1 cellular context compared by ENCODE assay signal in the genomic region with DNA sequence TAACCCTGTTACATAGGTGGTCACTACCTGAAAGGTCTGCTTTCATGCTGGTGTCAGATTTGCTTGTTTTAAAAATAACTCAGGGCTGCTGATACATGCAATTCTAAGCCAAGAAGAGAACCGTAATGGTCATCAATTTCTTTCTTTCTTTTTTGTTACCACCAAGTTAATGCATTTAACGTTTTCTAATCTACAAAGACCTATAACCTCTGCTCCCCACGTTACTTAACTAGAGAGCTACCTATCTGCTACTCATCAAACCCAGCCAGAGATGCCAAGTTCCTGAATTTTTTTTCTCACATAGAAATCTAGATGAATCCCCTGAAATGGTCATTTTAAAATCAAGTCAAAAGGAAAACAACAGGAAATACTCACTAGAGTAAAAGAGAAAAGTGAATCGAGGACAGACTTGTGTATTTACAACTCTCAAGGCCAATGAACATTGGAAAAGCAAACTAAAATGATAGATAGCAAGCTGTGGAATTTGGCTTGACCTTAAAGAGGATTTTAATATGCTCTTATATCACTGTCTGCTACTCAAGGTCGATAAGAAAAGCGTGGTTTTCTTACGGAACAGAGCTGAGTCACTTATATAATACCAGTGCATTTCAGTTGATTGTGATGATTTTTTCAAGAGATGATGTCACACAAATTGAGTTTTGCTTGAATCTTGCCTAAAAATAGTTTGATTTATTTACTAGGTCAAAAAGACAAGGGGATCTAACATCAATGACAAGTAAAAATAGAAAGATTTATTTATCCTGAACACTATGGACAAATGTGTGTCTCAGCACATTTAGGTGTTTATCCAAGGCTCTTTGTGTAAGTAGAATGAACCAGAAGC.
TF ChIP-seq lines count a peak whose summit lies in the region.

No MANE protein-coding gene starts in this region.

TF ChIP-seq in HEK293, 187 proteins besides CTCF, POLR2A, EP300 and RAD21 (continued from another document):
- TF ChIP-seq TCF7L2 (IDR thresholded peaks at IDR 0.05; ENCODE audit: borderline replicate concordance, low read depth, low read length) (no peak), ZNF274 (IDR thresholded peaks at IDR 0.05; ENCODE audit: low read length) (no peak), ZNF274 (tag by site-specific recombination; IDR thresholded peaks at IDR 0.05; ENCODE audit: borderline replicate concordance) (no peak), HOXD13 (CRISPR knock-in tag; IDR thresholded peaks at IDR 0.05; ENCODE audit: borderline replicate concordance) (no peak), SCRT1 (tag by site-specific recombination; IDR thresholded peaks at IDR 0.05; ENCODE audit: borderline replicate concordance) (no peak), ZNF112 (tag by site-specific recombination; IDR thresholded peaks at IDR 0.05) (no peak), ZNF350 (tag by site-specific recombination; IDR thresholded peaks at IDR 0.05) (0 out of 2 replicates have a peak, but pooled peaks have one; percentile 33), ZNF155 (tag by site-specific recombination; IDR thresholded peaks at IDR 0.05) (no peak), ZBTB20 (tag by site-specific recombination; IDR thresholded peaks at IDR 0.05) (no peak), ZNF626 (tag by site-specific recombination; IDR thresholded peaks at IDR 0.05) (no peak), ZNF629 (tag by site-specific recombination; IDR thresholded peaks at IDR 0.05) (peak; percentile 60), KLF10 (tag by site-specific recombination; IDR thresholded peaks at IDR 0.05) (no peak), SALL2 (tag by site-specific recombination; IDR thresholded peaks at IDR 0.05; ENCODE audit: borderline replicate concordance) (no peak), ZNF660 (tag by site-specific recombination; IDR thresholded peaks at IDR 0.05) (peak; percentile 56), ZNF223 (tag by site-specific recombination; IDR thresholded peaks at IDR 0.05) (no peak), ZNF311 (tag by site-specific recombination; IDR thresholded peaks at IDR 0.05; ENCODE audit: borderline replicate concordance) (no peak), ZNF776 (tag by site-specific recombination; IDR thresholded peaks at IDR 0.05; ENCODE audit: borderline replicate concordance) (no peak)
- TF ChIP-seq, protein P1, sequence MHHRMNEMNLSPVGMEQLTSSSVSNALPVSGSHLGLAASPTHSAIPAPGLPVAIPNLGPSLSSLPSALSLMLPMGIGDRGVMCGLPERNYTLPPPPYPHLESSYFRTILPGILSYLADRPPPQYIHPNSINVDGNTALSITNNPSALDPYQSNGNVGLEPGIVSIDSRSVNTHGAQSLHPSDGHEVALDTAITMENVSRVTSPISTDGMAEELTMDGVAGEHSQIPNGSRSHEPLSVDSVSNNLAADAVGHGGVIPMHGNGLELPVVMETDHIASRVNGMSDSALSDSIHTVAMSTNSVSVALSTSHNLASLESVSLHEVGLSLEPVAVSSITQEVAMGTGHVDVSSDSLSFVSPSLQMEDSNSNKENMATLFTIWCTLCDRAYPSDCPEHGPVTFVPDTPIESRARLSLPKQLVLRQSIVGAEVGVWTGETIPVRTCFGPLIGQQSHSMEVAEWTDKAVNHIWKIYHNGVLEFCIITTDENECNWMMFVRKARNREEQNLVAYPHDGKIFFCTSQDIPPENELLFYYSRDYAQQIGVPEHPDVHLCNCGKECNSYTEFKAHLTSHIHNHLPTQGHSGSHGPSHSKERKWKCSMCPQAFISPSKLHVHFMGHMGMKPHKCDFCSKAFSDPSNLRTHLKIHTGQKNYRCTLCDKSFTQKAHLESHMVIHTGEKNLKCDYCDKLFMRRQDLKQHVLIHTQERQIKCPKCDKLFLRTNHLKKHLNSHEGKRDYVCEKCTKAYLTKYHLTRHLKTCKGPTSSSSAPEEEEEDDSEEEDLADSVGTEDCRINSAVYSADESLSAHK (tag by site-specific recombination; IDR thresholded peaks at IDR 0.05), result no peak
- TF ChIP-seq, protein P2, sequence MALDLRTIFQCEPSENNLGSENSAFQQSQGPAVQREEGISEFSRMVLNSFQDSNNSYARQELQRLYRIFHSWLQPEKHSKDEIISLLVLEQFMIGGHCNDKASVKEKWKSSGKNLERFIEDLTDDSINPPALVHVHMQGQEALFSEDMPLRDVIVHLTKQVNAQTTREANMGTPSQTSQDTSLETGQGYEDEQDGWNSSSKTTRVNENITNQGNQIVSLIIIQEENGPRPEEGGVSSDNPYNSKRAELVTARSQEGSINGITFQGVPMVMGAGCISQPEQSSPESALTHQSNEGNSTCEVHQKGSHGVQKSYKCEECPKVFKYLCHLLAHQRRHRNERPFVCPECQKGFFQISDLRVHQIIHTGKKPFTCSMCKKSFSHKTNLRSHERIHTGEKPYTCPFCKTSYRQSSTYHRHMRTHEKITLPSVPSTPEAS (tag by site-specific recombination; IDR thresholded peaks at IDR 0.05), result no peak
- TF ChIP-seq, protein P3, sequence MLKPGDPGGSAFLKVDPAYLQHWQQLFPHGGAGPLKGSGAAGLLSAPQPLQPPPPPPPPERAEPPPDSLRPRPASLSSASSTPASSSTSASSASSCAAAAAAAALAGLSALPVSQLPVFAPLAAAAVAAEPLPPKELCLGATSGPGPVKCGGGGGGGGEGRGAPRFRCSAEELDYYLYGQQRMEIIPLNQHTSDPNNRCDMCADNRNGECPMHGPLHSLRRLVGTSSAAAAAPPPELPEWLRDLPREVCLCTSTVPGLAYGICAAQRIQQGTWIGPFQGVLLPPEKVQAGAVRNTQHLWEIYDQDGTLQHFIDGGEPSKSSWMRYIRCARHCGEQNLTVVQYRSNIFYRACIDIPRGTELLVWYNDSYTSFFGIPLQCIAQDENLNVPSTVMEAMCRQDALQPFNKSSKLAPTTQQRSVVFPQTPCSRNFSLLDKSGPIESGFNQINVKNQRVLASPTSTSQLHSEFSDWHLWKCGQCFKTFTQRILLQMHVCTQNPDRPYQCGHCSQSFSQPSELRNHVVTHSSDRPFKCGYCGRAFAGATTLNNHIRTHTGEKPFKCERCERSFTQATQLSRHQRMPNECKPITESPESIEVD (tag by site-specific recombination; IDR thresholded peaks at IDR 0.05), result peak; percentile 77
- TF ChIP-seq, protein P4, sequence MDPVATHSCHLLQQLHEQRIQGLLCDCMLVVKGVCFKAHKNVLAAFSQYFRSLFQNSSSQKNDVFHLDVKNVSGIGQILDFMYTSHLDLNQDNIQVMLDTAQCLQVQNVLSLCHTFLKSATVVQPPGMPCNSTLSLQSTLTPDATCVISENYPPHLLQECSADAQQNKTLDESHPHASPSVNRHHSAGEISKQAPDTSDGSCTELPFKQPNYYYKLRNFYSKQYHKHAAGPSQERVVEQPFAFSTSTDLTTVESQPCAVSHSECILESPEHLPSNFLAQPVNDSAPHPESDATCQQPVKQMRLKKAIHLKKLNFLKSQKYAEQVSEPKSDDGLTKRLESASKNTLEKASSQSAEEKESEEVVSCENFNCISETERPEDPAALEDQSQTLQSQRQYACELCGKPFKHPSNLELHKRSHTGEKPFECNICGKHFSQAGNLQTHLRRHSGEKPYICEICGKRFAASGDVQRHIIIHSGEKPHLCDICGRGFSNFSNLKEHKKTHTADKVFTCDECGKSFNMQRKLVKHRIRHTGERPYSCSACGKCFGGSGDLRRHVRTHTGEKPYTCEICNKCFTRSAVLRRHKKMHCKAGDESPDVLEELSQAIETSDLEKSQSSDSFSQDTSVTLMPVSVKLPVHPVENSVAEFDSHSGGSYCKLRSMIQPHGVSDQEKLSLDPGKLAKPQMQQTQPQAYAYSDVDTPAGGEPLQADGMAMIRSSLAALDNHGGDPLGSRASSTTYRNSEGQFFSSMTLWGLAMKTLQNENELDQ (tag by site-specific recombination; IDR thresholded peaks at IDR 0.05; ENCODE audit: low read depth), result no peak
- TF ChIP-seq, protein P5, sequence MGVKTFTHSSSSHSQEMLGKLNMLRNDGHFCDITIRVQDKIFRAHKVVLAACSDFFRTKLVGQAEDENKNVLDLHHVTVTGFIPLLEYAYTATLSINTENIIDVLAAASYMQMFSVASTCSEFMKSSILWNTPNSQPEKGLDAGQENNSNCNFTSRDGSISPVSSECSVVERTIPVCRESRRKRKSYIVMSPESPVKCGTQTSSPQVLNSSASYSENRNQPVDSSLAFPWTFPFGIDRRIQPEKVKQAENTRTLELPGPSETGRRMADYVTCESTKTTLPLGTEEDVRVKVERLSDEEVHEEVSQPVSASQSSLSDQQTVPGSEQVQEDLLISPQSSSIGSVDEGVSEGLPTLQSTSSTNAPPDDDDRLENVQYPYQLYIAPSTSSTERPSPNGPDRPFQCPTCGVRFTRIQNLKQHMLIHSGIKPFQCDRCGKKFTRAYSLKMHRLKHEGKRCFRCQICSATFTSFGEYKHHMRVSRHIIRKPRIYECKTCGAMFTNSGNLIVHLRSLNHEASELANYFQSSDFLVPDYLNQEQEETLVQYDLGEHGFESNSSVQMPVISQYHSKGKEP (tag by site-specific recombination; IDR thresholded peaks at IDR 0.05), result no peak
